In the genomic region with DNA sequence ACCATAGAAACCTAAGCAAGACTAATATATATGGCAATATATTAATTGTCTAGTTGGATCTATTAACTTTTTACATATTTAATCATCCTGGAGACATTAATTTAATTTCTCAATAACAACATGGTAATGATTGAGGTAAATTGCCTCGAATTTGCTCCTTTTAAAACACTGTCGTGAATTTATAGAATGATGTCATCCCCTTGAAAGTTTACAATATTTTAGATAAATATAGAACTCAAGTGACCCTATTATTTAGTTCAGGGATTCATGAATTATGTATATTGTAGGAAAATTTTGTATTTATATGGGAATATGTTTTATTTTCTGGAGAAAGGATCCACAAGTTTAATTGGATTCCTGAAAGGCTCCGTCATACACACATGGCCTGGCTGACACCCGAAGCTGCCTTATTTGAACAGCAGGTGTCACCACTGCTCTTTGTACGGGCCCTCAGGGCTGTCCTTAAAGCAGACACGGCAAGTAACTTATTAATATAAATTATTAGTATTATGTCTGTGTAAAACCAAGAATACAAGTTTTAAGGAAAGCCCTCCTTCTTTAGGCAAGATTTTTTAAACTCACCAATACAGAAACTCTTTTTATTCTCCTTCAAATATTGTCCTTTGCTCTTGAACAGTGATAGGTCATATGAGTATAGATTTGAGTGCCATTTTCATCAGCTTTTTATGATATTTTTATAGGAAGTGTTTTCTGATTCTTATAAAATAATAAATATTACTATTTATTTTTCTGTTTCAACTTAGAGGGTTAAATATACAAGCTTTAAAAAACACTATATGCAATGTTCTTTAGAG, we compare ENCODE assay signal across 9 cellular contexts. TPM values are rescaled to one million over a fixed set of nuclear protein-coding genes. Genes with fewer than 3 reads are reported as not detected.
DNase-seq lines count a peak whose midpoint lies in the region; ATAC-seq and TF ChIP-seq lines count a peak whose summit lies in the region.
"Had no signal": no experiment of that assay in that cellular context is flagged by ENCODE, and none has a peak within 500 bp of the region (broad histone marks: within the 10 kb centered on the region; RNA-seq: fewer than 3 reads in every experiment).

No MANE protein-coding gene starts in this region.

- peaks cover 1 to 5% (median 2%) of the 10 kb centered on the region in 3 donors for H3K27me3 Mint-ChIP-seq in CD14-positive monocyte (ENCODE audit: low read depth in 3 of 3)

- H3K9me3 Mint-ChIP-seq in CD14-positive monocyte = peaks cover 0 to 3% (median under 1%) of the 10 kb centered on the region in 7 donors

- intact Hi-C loops in CD14-positive monocyte (cut with micrococcal nuclease) = loop anchor here in 1 of 2 donors (10.0 kb wide), 1 partner anchor 823 kb away; the partner anchor contains the start of gene MAP9

- peaks cover 13% of the 10 kb centered on the region for H3K4me1 Mint-ChIP-seq in CD14-positive monocyte

- H3K36me3 Mint-ChIP-seq in CD14-positive monocyte = peaks cover 2 to 4% of the 10 kb centered on the region in 2 donors

- no peak overlapping the region for H3K27ac Mint-ChIP-seq in CD14-positive monocyte

- ATAC-seq in HG03354 (IDR thresholded peaks at IDR 0.05; ENCODE audit: poor library complexity, severe bottlenecking, unreplicated experiment) = peak; percentile 55

- DNase-seq in CD14-positive monocyte (ENCODE audit: low spot score) (peak; percentile 72), GM19238 (ENCODE audit: insufficient read length, low spot score) (peak; percentile 30), NCI-H510A (lab: John Stamatoyannopoulos, UW) (peak; percentile 28), dermis blood vessel endothelial cell (peak; percentile 92), medulla oblongata (ENCODE audit: extremely low spot score) (peak; percentile 92)
- peak; percentile 65 for DNase-seq in activated CD4-positive, alpha-beta T cell treated with anti-CD3 and anti-CD28 coated beads, Interleukin-2, amount 50 U/mL, for 1 hour
- DNase-seq in stimulated activated CD8-positive, alpha-beta memory T cell treated with anti-CD3 and anti-CD28 coated beads, Interleukin-15, amount 100 ng/mL, for 24 hours (ENCODE audit: low read depth) = peak; percentile 13

- TF ChIP-seq CTCF in CD14-positive monocyte (IDR thresholded peaks at IDR 0.05) = peak; percentile 85

- H3K4me3 Mint-ChIP-seq in CD14-positive monocyte = no peak overlapping the region

RNA-seq across cellular contexts. Expression of gene PLRG1, which starts 1.9 kb away (rescaled TPM):
- 10 to 100 TPM; 52.5 to 56.1 TPM for polyA plus RNA-seq in CD14-positive monocyte
- total RNA-seq in dermis blood vessel endothelial cell = 70.3 and 124 TPM in 2 replicates

RNA-seq across cellular contexts. Expression of gene FGB, which starts 10.7 kb away (rescaled TPM):
- not detected for polyA plus RNA-seq in CD14-positive monocyte
- not detected in 2 replicates for total RNA-seq in dermis blood vessel endothelial cell
- total RNA-seq: T-helper 2 cell treated with Interferon-gamma antibody and Interleukin-4, amounts not matched to agents 100 ng/mL and 5 ng/mL, for 36 hours had no signal

RNA-seq across cellular contexts. Expression of gene FGA, which starts 38.5 kb away (rescaled TPM):
- polyA plus RNA-seq in CD14-positive monocyte = not detected
- not detected in 2 replicates for total RNA-seq in dermis blood vessel endothelial cell
- total RNA-seq: T-helper 2 cell treated with Interferon-gamma antibody and Interleukin-4, amounts not matched to agents 100 ng/mL and 5 ng/mL, for 36 hours had no signal

Comparison
In these comparisons a context has a peak if more than half of its experiments do, and no peak if none do; other contexts are left out.
1. Peak in every context shown above with its lines: DNase-seq and ATAC-seq.
2. DNase-seq: peak in every context shown above with its lines; median percentile 92 in dermis blood vessel endothelial cell; 92 in medulla oblongata; 72 in CD14-positive monocyte; 65 in activated CD4-positive, alpha-beta T cell treated with anti-CD3 and anti-CD28 coated beads, Interleukin-2, amount 50 U/mL, for 1 hour; 30 in GM19238; 28 in NCI-H510A; 13 in stimulated activated CD8-positive, alpha-beta memory T cell treated with anti-CD3 and anti-CD28 coated beads, Interleukin-15, amount 100 ng/mL, for 24 hours.